16 cellular contexts compared by ENCODE assay signal in the genomic region with DNA sequence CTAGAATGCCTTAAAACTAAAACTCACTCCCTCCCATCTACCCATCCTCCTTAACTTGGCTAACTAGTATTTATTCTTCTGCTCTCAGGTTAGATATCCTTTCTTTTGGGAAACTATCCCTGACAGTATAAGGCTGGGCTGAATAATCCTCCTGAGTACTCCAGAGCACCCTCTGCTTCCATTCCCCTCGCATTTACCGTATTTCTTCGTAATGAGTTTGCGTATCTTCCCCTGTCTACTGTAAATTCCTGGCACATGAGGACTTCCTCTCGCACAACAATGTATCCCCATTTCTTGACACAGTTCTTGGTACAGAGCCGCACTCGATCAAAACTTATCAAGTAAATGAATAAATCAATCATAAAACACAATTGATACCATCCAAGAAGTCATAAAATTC.
"Had no signal": no experiment of that assay in that cellular context is flagged by ENCODE, and none has a peak within 500 bp of the region (broad histone marks: within the 10 kb centered on the region; RNA-seq: fewer than 3 reads in every experiment).

No MANE protein-coding gene starts in this region.

- ATAC-seq: activated CD4-positive, CD25-positive, alpha-beta regulatory T cell treated with anti-CD3 and anti-CD28 coated beads, Interleukin-2, amount 50 U/mL, for 24 hours had no signal

- H3K9me3 ChIP-seq: ascending aorta, breast epithelium, transverse colon had no signal

- DNase-seq: activated CD4-positive, alpha-beta T cell treated with anti-CD3 and anti-CD28 coated beads, Interleukin-2, amount 50 U/mL, for 1 hour; activated CD8-positive, alpha-beta memory T cell treated with anti-CD3 and anti-CD28 coated beads for 24 hours; activated naive CD4-positive, alpha-beta T cell treated with anti-CD3 and anti-CD28 coated beads for 36 hours; cerebellar nuclear complex; effector memory CD4-positive, alpha-beta T cell; foreskin melanocyte; midbrain; stimulated activated CD4-positive, alpha-beta T cell treated with anti-CD3 and anti-CD28 coated beads, Interleukin-15, amount 100 ng/mL, for 24 hours; stimulated activated CD4-positive, alpha-beta T cell treated with anti-CD3 and anti-CD28 coated beads, Interleukin-4, amount 100 ng/mL, for 1 hour; stimulated activated naive CD4-positive, alpha-beta T cell treated with Interleukin-2 at 50 U/mL for 16 hours; substantia nigra; T-helper 2 cell; transverse colon had no signal

- H3K9me3 Mint-ChIP-seq: activated naive CD4-positive, alpha-beta T cell treated with anti-CD3 and anti-CD28 coated beads for 36 hours had no signal

- H3K4me1 ChIP-seq: ascending aorta, breast epithelium had no signal

- H3K27ac ChIP-seq: ascending aorta, breast epithelium had no signal

- H3K27me3 ChIP-seq: ascending aorta, breast epithelium, transverse colon had no signal

- H3K27ac Mint-ChIP-seq: activated naive CD4-positive, alpha-beta T cell treated with anti-CD3 and anti-CD28 coated beads for 36 hours had no signal

- H3K36me3 ChIP-seq: ascending aorta, breast epithelium, transverse colon had no signal
